28 cellular contexts compared by ENCODE assay signal in the genomic region with DNA sequence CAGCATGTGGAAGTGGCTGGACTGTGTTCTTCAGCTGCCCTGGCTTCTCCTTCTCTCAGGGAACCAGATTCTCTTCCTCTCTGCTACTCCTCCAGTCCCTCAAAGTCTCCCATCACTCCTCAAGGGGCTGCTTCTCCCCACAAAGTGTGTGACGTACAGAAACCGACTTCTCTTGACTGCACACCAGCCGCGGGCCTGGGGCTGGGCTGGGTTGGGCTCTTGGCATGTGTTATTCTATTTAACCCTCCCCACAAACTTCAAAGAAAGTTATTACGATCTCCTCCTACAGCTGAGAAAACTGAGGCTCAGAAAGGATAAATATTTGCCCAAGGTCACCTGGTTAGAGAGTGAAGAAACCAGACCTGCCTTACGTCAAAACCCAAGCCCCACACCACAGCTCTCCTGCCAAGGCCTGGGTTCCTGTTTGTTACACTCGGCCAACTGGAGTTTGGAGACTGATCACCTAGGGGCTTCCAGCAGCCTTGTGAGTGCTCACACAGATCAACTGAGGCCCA.
DNase-seq lines count a peak whose midpoint lies in the region; ATAC-seq, FAIRE-seq and TF ChIP-seq lines count a peak whose summit lies in the region.
"Had no signal": no experiment of that assay in that cellular context is flagged by ENCODE, and none has a peak within 500 bp of the region (broad histone marks: within the 10 kb centered on the region; RNA-seq: fewer than 3 reads in every experiment).

No MANE protein-coding gene starts in this region.

- ATAC-seq in lower lobe of right lung = peak; percentile 23 to 48
- no peak for ATAC-seq in GM21390 (IDR thresholded peaks at IDR 0.05; ENCODE audit: unreplicated experiment)
- ATAC-seq: A549, Panc1 had no signal

- H3K4me3 ChIP-seq in H1 (ENCODE audit: extremely low read depth in 1 of 4, insufficient read depth in 2 of 4, low read depth in 3 of 4, low read length in 4 of 4) (no peak overlapping the region), lower lobe of right lung (no peak overlapping the region), prostate gland (no peak overlapping the region), transverse colon (no peak overlapping the region)
- H3K4me3 ChIP-seq: A549, SK-N-MC had no signal

- H3K9me3 ChIP-seq in H1 (ENCODE audit: insufficient read depth in 2 of 2, low read depth in 1 of 2, low read length in 1 of 2) = no peaks in the 10 kb centered on the region
- H3K9me3 ChIP-seq in lower lobe of right lung = peaks cover 2% of the 10 kb centered on the region
- H3K9me3 ChIP-seq in prostate gland = no peaks in the 10 kb centered on the region
- H3K9me3 ChIP-seq in transverse colon = peaks cover 2 to 4% of the 10 kb centered on the region in 2 donors

- H3K56ac ChIP-seq in H1 (replicated peaks; ENCODE audit: insufficient read length, low read depth, low read length) = no peak overlapping the region

- no peak overlapping the region for H2BK120ac ChIP-seq in H1 (replicated peaks; ENCODE audit: low read depth, low read length)

- no peaks in the 10 kb centered on the region for H4K20me1 ChIP-seq in H1 (replicated peaks in 1 of 2; ENCODE audit: control insufficient read depth in 1 of 2, insufficient read depth in 2 of 2, low read length in 2 of 2)

- no peak overlapping the region for H4K91ac ChIP-seq in H1 (replicated peaks; ENCODE audit: insufficient read length, low read length)

- H3K79me2 ChIP-seq in H1 (ENCODE audit: control insufficient read depth in 1 of 2, insufficient read depth in 2 of 2, low read length in 2 of 2) = no peaks in the 10 kb centered on the region

- no peak overlapping the region for H2BK12ac ChIP-seq in H1 (ENCODE audit: low read depth, low read length)

- DNase-seq in NCI-H510A (lab: John Stamatoyannopoulos, UW) (peak; percentile 46), H1 (ENCODE audit: low read depth in 1 of 2, low spot score in 2 of 2) (peak in 1 of 2 experiments; percentile 26), lower lobe of right lung (no peak), prostate gland (ENCODE audit: low spot score) (peak; percentile 28), NCI-H2171 (lab: John Stamatoyannopoulos, UW) (no peak), transverse colon (no peak), NCI-H345 (lab: John Stamatoyannopoulos, UW) (no peak)
- DNase-seq: C1 segment of cervical spinal cord; CD4-positive, alpha-beta memory T cell; COR-L47; DND-41; H9; KBM-7; MV-4-11; NCI-H1105; NCI-H1436 treated with DMSO at 0.1 percent for 48 hours; NCI-H187 treated with DMSO at 0.1 percent for 48 hours; NCI-H446 treated with DMSO at 0.1 percent for 48 hours; NCI-H69; SIG-M5 had no signal

- in situ Hi-C loops in transverse colon (cut with MboI; ENCODE audit: low pct_ligation_motif_present in 1 of 4, low pct_unique_long_range_greater_than_20kb in 1 of 4, low sequenced_read_pairs in 3 of 4) = no loop called here

- H3K4me1 ChIP-seq in H1 (replicated peaks in 1 of 4; ENCODE audit: control insufficient read depth in 3 of 4, insufficient read depth in 4 of 4, low read length in 3 of 4) (peaks cover 0 to 11% (median 10%) of the 10 kb centered on the region in 4 experiments; a peak in 6 of 7 replicates), lower lobe of right lung (no peaks in the 10 kb centered on the region), prostate gland (replicated peaks) (no peaks in the 10 kb centered on the region), transverse colon (peaks cover 0 to 6% (median 2%) of the 10 kb centered on the region in 4 donors)
- H3K4me1 ChIP-seq: A549 had no signal

- no peak overlapping the region for H2BK15ac ChIP-seq in H1 (ENCODE audit: low read length)

- CTCF ChIA-PET in H1 (lab: Charles Lee; ENCODE audit: partially characterized antibody) = interaction anchor here (0.6 to 3.0 kb wide), 3 partner anchors 10 to 57 kb away, joined by 3 to 16 read pairs (median 7); no protein-coding TSS in a partner anchor

- peaks cover 0 to 9% (median 5%) of the 10 kb centered on the region in 4 experiments; a peak in 3 of 7 replicates for H3K27me3 ChIP-seq in H1 (replicated peaks in 1 of 4; ENCODE audit: control insufficient read depth in 3 of 4, extremely low read depth in 1 of 4, insufficient read depth in 3 of 4, low read length in 3 of 4)
- H3K27me3 ChIP-seq in lower lobe of right lung (ENCODE audit: low read depth) = peaks cover 18% of the 10 kb centered on the region
- no peaks in the 10 kb centered on the region for H3K27me3 ChIP-seq in prostate gland (replicated peaks; ENCODE audit: insufficient read depth)
- H3K27me3 ChIP-seq in transverse colon = peaks cover 7% of the 10 kb centered on the region

- no peak for FAIRE-seq in H1 (lab: Jason Lieb, UNC)
- FAIRE-seq: A549, GM12892, GM19239, HTR-8/SVneo had no signal

- TF ChIP-seq EP300 in H1 (IDR thresholded peaks at IDR 0.05; ENCODE audit: borderline replicate concordance in 1 of 2, low read depth in 2 of 2, low read length in 2 of 2) (no peak), transverse colon (IDR thresholded peaks at IDR 0.05; ENCODE audit: low read depth) (no peak)

- H2AFZ ChIP-seq in H1 (ENCODE audit: low read length) = no peak overlapping the region

- H3K27ac ChIP-seq in H1 (ENCODE audit: low read depth, low read length) = no peak overlapping the region
- no peak overlapping the region for H3K27ac ChIP-seq in lower lobe of right lung
- no peak overlapping the region for H3K27ac ChIP-seq in prostate gland
- no peak overlapping the region for H3K27ac ChIP-seq in transverse colon
- H3K27ac ChIP-seq: A549, RWPE1, SK-N-MC had no signal

- no peak overlapping the region for H2BK5ac ChIP-seq in H1 (ENCODE audit: low read depth, low read length)

- no peak overlapping the region for H3K9ac ChIP-seq in H1 (replicated peaks in 1 of 4; ENCODE audit: extremely low read depth in 1 of 4, low read depth in 3 of 4, low read length in 3 of 4)

- H2AK5ac ChIP-seq in H1 (ENCODE audit: low read depth, low read length) = no peak overlapping the region

- 94% methylated on average over 7 of the region's 7 CpGs; no CpG with 5 or more reads in 1 of the 2 experiments for WGBS in H1 (ENCODE audit: extremely low coverage in 1 of 2, insufficient coverage in 1 of 2, insufficient read length in 1 of 2, insufficient replicate concordance in 2 of 2, low coverage in 1 of 2, low lambda C conversion rate in 2 of 2, missing lambda C conversion rate in 1 of 2), 2 experiments
- WGBS in prostate gland = 47% methylated on average over 7 of the region's 7 CpGs
- 39 to 55% methylated on average over 2 to 7 of the region's 7 CpGs for WGBS in transverse colon (ENCODE audit: low coverage in 1 of 2), 2 donors

- no peak overlapping the region for H2BK20ac ChIP-seq in H1 (ENCODE audit: low read length)

- no peak overlapping the region for H3K4me2 ChIP-seq in H1 (ENCODE audit: insufficient read depth in 1 of 2, low read depth in 2 of 2, low read length in 2 of 2)
- H3K4me2 ChIP-seq: A549 had no signal

- intact Hi-C loops in lower lobe of right lung (cut with DNase I) = no loop called here
- intact Hi-C loops in prostate gland (cut with DNase I) = no loop called here
- intact Hi-C loops in transverse colon (cut with DNase I; ENCODE audit: low total_unique reads) = no loop called here

- H3K36me3 ChIP-seq in H1 (ENCODE audit: control insufficient read depth in 2 of 4, insufficient read depth in 4 of 4, low read length in 3 of 4) = no peaks in the 10 kb centered on the region
- no peaks in the 10 kb centered on the region for H3K36me3 ChIP-seq in lower lobe of right lung
- H3K36me3 ChIP-seq in prostate gland = no peaks in the 10 kb centered on the region
- no peaks in the 10 kb centered on the region for H3K36me3 ChIP-seq in transverse colon

- no peak for TF ChIP-seq RAD21 in H1 (IDR thresholded peaks at IDR 0.05 in 1 of 2, conservative IDR thresholded peaks at IDR 0.05 in 1 of 2; ENCODE audit: low read depth in 2 of 2, low read length in 2 of 2)

- H3K4ac ChIP-seq in H1 (replicated peaks; ENCODE audit: insufficient read length, low read depth, low read length) = no peak overlapping the region

- H3K18ac ChIP-seq in H1 (ENCODE audit: extremely low read depth, low read length) = no peak overlapping the region

- peak overlapping the region; percentile 14; the same call in 1 of the 2 replicates for H4K8ac ChIP-seq in H1 (ENCODE audit: extremely low read depth, insufficient read depth, low read length)

- H3K23ac ChIP-seq in H1 (ENCODE audit: insufficient read length) = no peak overlapping the region

- H3K14ac ChIP-seq in H1 (ENCODE audit: insufficient read length) = no peak overlapping the region

- TF ChIP-seq CTCF in H1 (IDR thresholded peaks at IDR 0.05; ENCODE audit: control extremely low read depth in 1 of 3, insufficient read depth in 1 of 3, low read depth in 1 of 3, low read length in 3 of 3) = no peak
- TF ChIP-seq CTCF in lower lobe of right lung (IDR thresholded peaks at IDR 0.05) = no peak
- no peak for TF ChIP-seq CTCF in prostate gland (IDR thresholded peaks at IDR 0.05)
- no peak for TF ChIP-seq CTCF in transverse colon (IDR thresholded peaks at IDR 0.05)

- TF ChIP-seq POLR2A in H1 (IDR thresholded peaks at IDR 0.05; ENCODE audit: control extremely low read depth in 1 of 2, low read depth in 2 of 2, low read length in 2 of 2) = no peak
- TF ChIP-seq POLR2A in prostate gland (IDR thresholded peaks at IDR 0.05) = no peak
- no peak for TF ChIP-seq POLR2A in transverse colon (IDR thresholded peaks at IDR 0.05)

- H4K5ac ChIP-seq in H1 (ENCODE audit: insufficient read length, low read depth, low read length) = no peak overlapping the region

- POLR2A ChIA-PET in H1 (lab: Charles Lee; ENCODE audit: partially characterized antibody) = interaction anchor here (3.6 kb wide), 1 partner anchor 60 kb away, joined by 24 read pairs; no protein-coding TSS in a partner anchor

- H3K23me2 ChIP-seq in H1 (ENCODE audit: low read depth, low read length) = no peaks in the 10 kb centered on the region

- H3K79me1 ChIP-seq in H1 (ENCODE audit: low read depth, low read length) = no peaks in the 10 kb centered on the region

TF ChIP-seq in H1, 55 proteins besides CTCF, POLR2A, EP300 and RAD21:
- TF ChIP-seq KDM1A (IDR thresholded peaks at IDR 0.05; ENCODE audit: borderline replicate concordance, low read length) = no peak
- TF ChIP-seq SIRT6 (IDR thresholded peaks at IDR 0.05; ENCODE audit: low read length) = no peak
- TF ChIP-seq RBBP5 (IDR thresholded peaks at IDR 0.05; ENCODE audit: borderline replicate concordance, low read depth, low read length) = no peak
- TF ChIP-seq RNF2 (IDR thresholded peaks at IDR 0.05; ENCODE audit: borderline replicate concordance, low read depth, low read length, missing control alignments, poor library complexity, severe bottlenecking) = no peak
- TF ChIP-seq JUND (IDR thresholded peaks at IDR 0.05; ENCODE audit: low read length) = no peak
- TF ChIP-seq USF2 (IDR thresholded peaks at IDR 0.05; ENCODE audit: low read length) = no peak

Comparison
In these comparisons a context has a peak if more than half of its experiments do, and no peak if none do; other contexts are left out.
1. DNase-seq: peak in NCI-H510A (single experiment) and prostate gland (single experiment); none in lower lobe of right lung (single experiment), NCI-H2171 (single experiment), transverse colon (single experiment) and NCI-H345 (single experiment).